Comparison of ENCODE assay signal across 8 cellular contexts in genomic region chr17:51000835-51001638, GRCh38.
DNase-seq lines count a peak whose midpoint lies in the region; ATAC-seq and TF ChIP-seq lines count a peak whose summit lies in the region.

No MANE protein-coding gene starts in this region.

- no peak overlapping the region for H3K23ac ChIP-seq in mesenchymal stem cell (ENCODE audit: low read length in 2 of 2)

- H3K27ac ChIP-seq in RWPE1 (no peak overlapping the region), mesenchymal stem cell (ENCODE audit: low read length, poor library complexity, severe bottlenecking) (no peak overlapping the region)

- peak overlapping the region; percentile 36 for H3K9ac ChIP-seq in mesenchymal stem cell (ENCODE audit: low read length)

- no peak overlapping the region for H3K4me3 Mint-ChIP-seq in activated naive CD4-positive, alpha-beta T cell treated with anti-CD3 and anti-CD28 coated beads, Interleukin-2, amount 10 ng/mL, durations not matched to agents 7 days and 5 days
- H3K4me3 Mint-ChIP-seq in effector memory CD8-positive, alpha-beta T cell: no peak overlapping the region

- no peaks in the 10 kb centered on the region for H3K27me3 Mint-ChIP-seq in activated naive CD4-positive, alpha-beta T cell treated with anti-CD3 and anti-CD28 coated beads, Interleukin-2, amount 10 ng/mL, durations not matched to agents 7 days and 5 days
- H3K27me3 Mint-ChIP-seq in effector memory CD8-positive, alpha-beta T cell: no peaks in the 10 kb centered on the region

- H3K9me3 ChIP-seq in mesenchymal stem cell (ENCODE audit: control insufficient read depth, low read length): no peaks in the 10 kb centered on the region

- no peaks in the 10 kb centered on the region for H3K4me1 Mint-ChIP-seq in activated naive CD4-positive, alpha-beta T cell treated with anti-CD3 and anti-CD28 coated beads, Interleukin-2, amount 10 ng/mL, durations not matched to agents 7 days and 5 days
- no peaks in the 10 kb centered on the region for H3K4me1 Mint-ChIP-seq in effector memory CD8-positive, alpha-beta T cell (ENCODE audit: low read depth in 2 of 2)

- H2AFZ ChIP-seq in mesenchymal stem cell (ENCODE audit: low read depth, low read length): no peak overlapping the region

- peak; percentile 77 for ATAC-seq in effector memory CD8-positive, alpha-beta T cell (replicated peaks)
- ATAC-seq in HG03175 (IDR thresholded peaks at IDR 0.05; ENCODE audit: unreplicated experiment): no peak

- no peak overlapping the region for H3K4me2 ChIP-seq in mesenchymal stem cell (ENCODE audit: low read length, poor library complexity, severe bottlenecking)

- WGBS in mesenchymal stem cell: no CpG with 5 or more reads among the region's 1 CpG

- H2BK15ac ChIP-seq in mesenchymal stem cell (ENCODE audit: low read depth, poor library complexity, severe bottlenecking): no peak overlapping the region

- no peak overlapping the region for H4K91ac ChIP-seq in mesenchymal stem cell (ENCODE audit: low read length)

- no peak overlapping the region for H3K14ac ChIP-seq in mesenchymal stem cell (ENCODE audit: low read length in 2 of 2)

- peaks cover 20% of the 10 kb centered on the region for H3K36me3 Mint-ChIP-seq in activated naive CD4-positive, alpha-beta T cell treated with anti-CD3 and anti-CD28 coated beads, Interleukin-2, amount 10 ng/mL, durations not matched to agents 7 days and 5 days
- peaks cover 53% of the 10 kb centered on the region for H3K36me3 Mint-ChIP-seq in effector memory CD8-positive, alpha-beta T cell (ENCODE audit: insufficient read depth)

- H2AK5ac ChIP-seq in mesenchymal stem cell (ENCODE audit: low read length, severe bottlenecking): no peak overlapping the region

- TF ChIP-seq CTCF in RWPE1 (conservative IDR thresholded peaks at IDR 0.05; ENCODE audit: low read depth): peak; percentile 67

- peaks cover 23 to 95% of the 10 kb centered on the region in 2 experiments for H3K36me3 ChIP-seq in mesenchymal stem cell (ENCODE audit: control insufficient read depth in 1 of 2, insufficient read depth in 2 of 2, low read depth in 1 of 2, low read length in 2 of 2)

- POLR2A ChIA-PET in RWPE1 (lab: Yijun Ruan, JAX; ENCODE audit: low non-redundant PET): no interaction called here

- peaks cover 14% of the 10 kb centered on the region for H3K79me1 ChIP-seq in mesenchymal stem cell (replicated peaks; ENCODE audit: low read length, poor library complexity, severe bottlenecking)

- DNase-seq in activated naive CD4-positive, alpha-beta T cell treated with anti-CD3 and anti-CD28 coated beads, Interleukin-2, amount 10 ng/mL, durations not matched to agents 7 days and 5 days: peak; percentile 27
- DNase-seq in activated naive CD4-positive, alpha-beta T cell treated with Interleukin-2 at 50 U/mL for 16 hours: no peak
- peak; percentile 85 for DNase-seq in NAMALWA (ENCODE audit: low spot score)
- peak; percentile 54 for DNase-seq in RWPE1 (ENCODE audit: low spot score)
- DNase-seq in effector memory CD8-positive, alpha-beta T cell: peak; percentile 29 to 35 (median 35)
- DNase-seq in mesenchymal stem cell: peak; percentile 79
- no peak for DNase-seq in islet precursor cell

- H2BK5ac ChIP-seq in mesenchymal stem cell (ENCODE audit: low read depth, low read length, poor library complexity, severe bottlenecking): no peak overlapping the region

- no peak overlapping the region for H3K27ac Mint-ChIP-seq in activated naive CD4-positive, alpha-beta T cell treated with anti-CD3 and anti-CD28 coated beads, Interleukin-2, amount 10 ng/mL, durations not matched to agents 7 days and 5 days
- H3K27ac Mint-ChIP-seq in effector memory CD8-positive, alpha-beta T cell: peak overlapping the region in 1 of 2 donors; percentile 5

- no peak overlapping the region for H2BK120ac ChIP-seq in mesenchymal stem cell (ENCODE audit: low read depth, low read length)

- no peak overlapping the region for H3K4ac ChIP-seq in mesenchymal stem cell (ENCODE audit: low read depth in 1 of 2, low read length in 2 of 2)

- no peak overlapping the region for H3K18ac ChIP-seq in mesenchymal stem cell (ENCODE audit: low read depth in 1 of 2, low read length in 2 of 2)

- no peaks in the 10 kb centered on the region for H3K27me3 ChIP-seq in mesenchymal stem cell (ENCODE audit: control insufficient read depth in 1 of 2, insufficient read depth in 1 of 2, low read length in 2 of 2)

- no peak overlapping the region for H2BK12ac ChIP-seq in mesenchymal stem cell (ENCODE audit: low read length in 2 of 2)

- H4K8ac ChIP-seq in mesenchymal stem cell (ENCODE audit: low read length): no peak overlapping the region

- H3K9me3 Mint-ChIP-seq in activated naive CD4-positive, alpha-beta T cell treated with anti-CD3 and anti-CD28 coated beads, Interleukin-2, amount 10 ng/mL, durations not matched to agents 7 days and 5 days: no peaks in the 10 kb centered on the region
- no peaks in the 10 kb centered on the region for H3K9me3 Mint-ChIP-seq in effector memory CD8-positive, alpha-beta T cell

- no peak overlapping the region for H3K4me3 ChIP-seq in mesenchymal stem cell (ENCODE audit: insufficient read depth in 1 of 2, low read depth in 1 of 2, low read length in 2 of 2)

- no peaks in the 10 kb centered on the region for H3K4me1 ChIP-seq in mesenchymal stem cell (ENCODE audit: control insufficient read depth, insufficient read depth, low read depth, low read length)

- CTCF ChIA-PET in activated naive CD4-positive, alpha-beta T cell treated with anti-CD3 and anti-CD28 coated beads, Interleukin-2, amount 10 ng/mL, durations not matched to agents 7 days and 5 days (lab: Charles Lee): interaction anchor here (1.1 to 9.5 kb wide), 9 partner anchors 14 to 156 kb away, joined by 3 to 82 read pairs (median 6); partner anchors contain the start of gene NME1
- CTCF ChIA-PET in RWPE1 (lab: Yijun Ruan, JAX): interaction anchor here (0.6 to 1.1 kb wide), 6 partner anchors 10 to 151 kb away, joined by 3 to 9 read pairs (median 6); no protein-coding TSS in a partner anchor

Comparison
In these comparisons a context has a peak if more than half of its experiments do, and no peak if none do; other contexts are left out.
1. DNase-seq: peak in activated naive CD4-positive, alpha-beta T cell treated with anti-CD3 and anti-CD28 coated beads, Interleukin-2, amount 10 ng/mL, durations not matched to agents 7 days and 5 days (single experiment), NAMALWA (single experiment), RWPE1 (single experiment), effector memory CD8-positive, alpha-beta T cell (3 of 3) and mesenchymal stem cell (single experiment); none in activated naive CD4-positive, alpha-beta T cell treated with Interleukin-2 at 50 U/mL for 16 hours (single experiment) and islet precursor cell (single experiment).